ENCODE assay signal across 19 cellular contexts in the genomic region with DNA sequence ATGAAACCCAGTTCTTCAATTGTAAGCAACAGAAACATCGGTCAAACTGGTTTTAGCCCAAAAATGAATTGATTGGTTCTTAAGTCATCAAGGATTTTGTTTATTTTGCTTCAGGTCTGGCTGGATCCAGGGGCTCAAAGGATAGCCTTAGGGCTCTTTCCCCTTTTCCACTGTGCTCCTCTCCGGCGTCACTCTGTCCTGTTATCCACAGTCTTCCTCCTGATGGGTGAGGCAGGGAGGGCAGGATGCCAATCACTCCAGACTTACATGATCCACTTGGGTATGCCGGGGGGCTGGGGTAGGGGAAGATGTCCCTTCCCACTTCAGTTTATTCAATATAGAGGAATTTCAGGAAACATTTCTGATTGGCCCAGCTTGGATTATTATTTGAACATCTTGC.
"Had no signal": no experiment of that assay in that cellular context is flagged by ENCODE, and none has a peak within 500 bp of the region (broad histone marks: within the 10 kb centered on the region; RNA-seq: fewer than 3 reads in every experiment).

No MANE protein-coding gene starts in this region.

- H3K4me3 Mint-ChIP-seq: activated CD8-positive, alpha-beta T cell treated with anti-CD3 and anti-CD28 coated beads, Interleukin-2, amount 10 ng/mL, durations not matched to agents 7 days and 5 days; activated T-cell treated with anti-CD3 and anti-CD28 coated beads, Interleukin-2, amount 50 U/mL, for 4 hours; natural killer cell; stimulated activated naive CD8-positive, alpha-beta T cell treated with anti-CD3 and anti-CD28 coated beads, Interleukin-15, Interleukin-2, amounts not matched to agents 100 ng/mL and 50 ng/mL, for 24 hours; type B pancreatic cell had no signal

- H3K4me1 Mint-ChIP-seq: natural killer cell had no signal

- H3K27me3 ChIP-seq: ascending aorta, esophagus muscularis mucosa, gastroesophageal sphincter, heart left ventricle, neutrophil had no signal

- H3K27ac ChIP-seq: ascending aorta, esophagus muscularis mucosa, gastroesophageal sphincter, heart left ventricle, neutrophil had no signal

- H3K4me1 ChIP-seq: ascending aorta, esophagus muscularis mucosa, gastroesophageal sphincter had no signal

- H3K4me3 ChIP-seq: ascending aorta, esophagus muscularis mucosa, gastroesophageal sphincter, heart left ventricle had no signal

- DNase-seq: activated CD4-positive, alpha-beta T cell treated with anti-CD3 and anti-CD28 coated beads for 48 hours; activated CD4-positive, CD25-positive, alpha-beta regulatory T cell; activated CD8-positive, alpha-beta T cell treated with anti-CD3 and anti-CD28 coated beads, Interleukin-2, amount 10 ng/mL, durations not matched to agents 7 days and 5 days; activated gamma-delta T cell; activated T-cell treated with anti-CD3 and anti-CD28 coated beads, Interleukin-2, amount 50 U/mL, for 4 hours; dermis blood vessel endothelial cell; effector memory CD4-positive, alpha-beta T cell; heart left ventricle; left cardiac atrium; mesenchymal stem cell; natural killer cell; T-helper 1 cell; T-helper 9 cell had no signal

- H3K9me3 ChIP-seq: ascending aorta, esophagus muscularis mucosa, gastroesophageal sphincter, heart left ventricle, neutrophil had no signal

- H3K27me3 Mint-ChIP-seq: stimulated activated naive CD8-positive, alpha-beta T cell treated with anti-CD3 and anti-CD28 coated beads, Interleukin-15, Interleukin-2, amounts not matched to agents 100 ng/mL and 50 ng/mL, for 24 hours; type B pancreatic cell had no signal

- H3K36me3 Mint-ChIP-seq: natural killer cell had no signal

- ATAC-seq: activated CD8-positive, alpha-beta T cell treated with anti-CD3 and anti-CD28 coated beads, Interleukin-2, amount 10 ng/mL, durations not matched to agents 7 days and 5 days; activated T-cell treated with anti-CD3 and anti-CD28 coated beads, Interleukin-2, amount 50 U/mL, for 4 hours; gastroesophageal sphincter; heart left ventricle; left cardiac atrium; natural killer cell had no signal

- H3K27ac Mint-ChIP-seq: activated CD8-positive, alpha-beta T cell treated with anti-CD3 and anti-CD28 coated beads, Interleukin-2, amount 10 ng/mL, durations not matched to agents 7 days and 5 days; natural killer cell had no signal

- H3K9me3 Mint-ChIP-seq: activated T-cell treated with anti-CD3 and anti-CD28 coated beads, Interleukin-2, amount 50 U/mL, for 4 hours; natural killer cell; stimulated activated naive CD8-positive, alpha-beta T cell treated with anti-CD3 and anti-CD28 coated beads, Interleukin-15, Interleukin-2, amounts not matched to agents 100 ng/mL and 50 ng/mL, for 24 hours; type B pancreatic cell had no signal
